ENCODE assay signal across 1 cellular context in genomic region chr10:123146892-123147634, GRCh38.
TF ChIP-seq lines count a peak whose summit lies in the region.

No MANE protein-coding gene starts in this region.

TF ChIP-seq in GM12878, 131 proteins besides CTCF, POLR2A, EP300 and RAD21:
- TF ChIP-seq NKRF (conservative IDR thresholded peaks at IDR 0.05) (no peak), MEF2B (IDR thresholded peaks at IDR 0.05; ENCODE audit: partially characterized antibody, poor library complexity, severe bottlenecking) (no peak), MYC (IDR thresholded peaks at IDR 0.05; ENCODE audit: insufficient read depth, insufficient read length, insufficient replicate concordance, low read length, severe bottlenecking) (no peak), BRCA1 (IDR thresholded peaks at IDR 0.05; ENCODE audit: low read depth, low read length) (no peak), ZBTB40 (IDR thresholded peaks at IDR 0.05; ENCODE audit: borderline replicate concordance) (no peak), HDAC6 (IDR thresholded peaks at IDR 0.05; ENCODE audit: unreplicated experiment) (no peak), SMAD1 (IDR thresholded peaks at IDR 0.05; ENCODE audit: low read depth, partially characterized antibody) (no peak), SPI1 (IDR thresholded peaks at IDR 0.05; ENCODE audit: borderline replicate concordance, insufficient read depth, low read depth, low read length) (no peak), EZH2 (IDR thresholded peaks at IDR 0.05; ENCODE audit: borderline replicate concordance, control insufficient read depth, low read depth, low read length) (no peak), GABPA (IDR thresholded peaks at IDR 0.05; ENCODE audit: low read depth) (no peak), ZNF592 (IDR thresholded peaks at IDR 0.05) (no peak), NFYA (IDR thresholded peaks at IDR 0.05; ENCODE audit: borderline replicate concordance, low read depth, low read length) (no peak), ESRRA (IDR thresholded peaks at IDR 0.05; ENCODE audit: low read length) (no peak), ZSCAN29 (IDR thresholded peaks at IDR 0.05) (no peak), TCF12 (IDR thresholded peaks at IDR 0.05; ENCODE audit: low read depth, low read length) (no peak)
